In the genomic region with DNA sequence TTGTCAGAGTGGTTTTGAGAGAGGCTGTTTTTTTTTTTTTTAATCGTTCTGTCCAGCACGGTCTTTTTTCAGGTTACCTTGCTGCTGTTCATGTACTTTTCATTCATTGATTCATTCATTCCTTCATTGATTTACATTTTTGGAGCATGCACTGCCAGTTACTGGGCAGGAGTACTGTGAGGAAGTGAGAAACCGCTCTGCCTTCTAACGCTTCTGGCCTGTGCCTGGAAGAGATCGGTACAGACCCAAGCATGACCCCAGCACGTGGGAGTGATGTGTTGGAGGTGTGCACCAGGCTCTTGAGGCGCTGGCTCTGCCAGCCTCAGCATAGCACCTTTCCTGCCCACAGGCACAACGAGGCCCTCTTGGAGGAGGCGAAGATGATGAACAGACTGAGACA, we compare ENCODE assay signal across 22 cellular contexts.
"Had no signal": no experiment of that assay in that cellular context is flagged by ENCODE, and none has a peak within 500 bp of the region (broad histone marks: within the 10 kb centered on the region; RNA-seq: fewer than 3 reads in every experiment).

No MANE protein-coding gene starts in this region.

- H3K27me3 ChIP-seq: body of pancreas, colonic mucosa, esophagus squamous epithelium, right lobe of liver, stomach, testis, upper lobe of left lung had no signal

- H3K27me3 Mint-ChIP-seq: activated B cell treated with CpG ODN at 0.5 μM for 24 hours; activated naive CD4-positive, alpha-beta T cell treated with anti-CD3 and anti-CD28 coated beads, Interleukin-2, amount 50 U/mL, for 24 hours; memory B cell; progenitor cell of endocrine pancreas had no signal

- ATAC-seq: body of pancreas, left ventricle myocardium superior, right lobe of liver had no signal

- H3K27ac ChIP-seq: body of pancreas, colonic mucosa, esophagus squamous epithelium, right lobe of liver, stomach, testis, upper lobe of left lung had no signal

- H3K4me1 ChIP-seq: colonic mucosa had no signal

- H3K27ac Mint-ChIP-seq: activated naive CD4-positive, alpha-beta T cell treated with anti-CD3 and anti-CD28 coated beads, Interleukin-2, amount 50 U/mL, for 24 hours; memory B cell; nephron; progenitor cell of endocrine pancreas had no signal

- H3K4me3 ChIP-seq: body of pancreas, colonic mucosa, esophagus squamous epithelium, right lobe of liver, stomach, testis, upper lobe of left lung had no signal

- H3K9me3 Mint-ChIP-seq: activated B cell treated with CpG ODN at 0.5 μM for 24 hours; activated naive CD4-positive, alpha-beta T cell treated with anti-CD3 and anti-CD28 coated beads, Interleukin-2, amount 50 U/mL, for 24 hours; memory B cell; nephron had no signal

- H3K4me3 Mint-ChIP-seq: activated B cell treated with CpG ODN at 0.5 μM for 24 hours; activated naive CD4-positive, alpha-beta T cell treated with anti-CD3 and anti-CD28 coated beads, Interleukin-2, amount 50 U/mL, for 24 hours; memory B cell; nephron had no signal

- DNase-seq: activated B cell treated with CpG ODN at 0.5 μM for 24 hours; activated CD4-positive, alpha-beta T cell treated with anti-CD3 and anti-CD28 coated beads, Interleukin-2, amount 50 U/mL, for 1 hour; activated CD8-positive, alpha-beta memory T cell treated with anti-CD3 and anti-CD28 coated beads for 24 hours; activated effector memory CD4-positive, alpha-beta T cell treated with anti-CD3 and anti-CD28 coated beads, Interleukin-2, amount 50 U/mL, for 16 hours; amygdala; body of pancreas; colonic mucosa; esophagus squamous epithelium; hypothalamus; kidney glomerular epithelial cell; left ventricle myocardium superior; right lobe of liver; stomach; SW 1271; testis; upper lobe of left lung had no signal

- H3K9me3 ChIP-seq: body of pancreas, colonic mucosa, esophagus squamous epithelium, right lobe of liver, stomach, testis, upper lobe of left lung had no signal

- FAIRE-seq: endothelial cell of umbilical vein, TTC549 had no signal
